In genomic region chr2:168718622-168719021, GRCh38 we compare ENCODE assay signal across 25 cellular contexts.
"Had no signal": no experiment of that assay in that cellular context is flagged by ENCODE, and none has a peak within 500 bp of the region (broad histone marks: within the 10 kb centered on the region; RNA-seq: fewer than 3 reads in every experiment).

No MANE protein-coding gene starts in this region.

- H3K27me3 Mint-ChIP-seq: naive B cell, progenitor cell of endocrine pancreas had no signal

- H3K27ac Mint-ChIP-seq: endodermal cell; nephron; progenitor cell of endocrine pancreas; stimulated activated effector memory CD8-positive, alpha-beta T cell treated with anti-CD3 and anti-CD28 coated beads, Interleukin-12 subunit alpha, Interleukin-12 subunit beta, amount 100 ng/mL, for 72 hours had no signal

- H3K9me3 Mint-ChIP-seq: endodermal cell; immature natural killer cell; naive B cell; nephron; stimulated activated effector memory CD8-positive, alpha-beta T cell treated with anti-CD3 and anti-CD28 coated beads, Interleukin-12 subunit alpha, Interleukin-12 subunit beta, amount 100 ng/mL, for 72 hours had no signal

- H3K27ac ChIP-seq: coronary artery, esophagus muscularis mucosa, pancreas, suprapubic skin, thyroid gland, upper lobe of right lung, vagina had no signal

- H3K4me1 Mint-ChIP-seq: endodermal cell had no signal

- H3K27me3 ChIP-seq: esophagus muscularis mucosa, pancreas, suprapubic skin, thyroid gland, upper lobe of right lung, vagina had no signal

- ATAC-seq: left colon, left ventricle myocardium superior, pancreas, right cardiac atrium, upper lobe of right lung had no signal

- DNase-seq: effector CD4-positive, alpha-beta T cell; endodermal cell; immature natural killer cell; kidney; left colon; left ventricle myocardium superior; mesendoderm; naive B cell; occipital lobe; pancreas; right cardiac atrium; stimulated activated CD4-positive, alpha-beta T cell treated with anti-CD3 and anti-CD28 coated beads, Interleukin-4, amount 100 ng/mL, for 1 hour; stimulated activated CD8-positive, alpha-beta memory T cell treated with anti-CD3 and anti-CD28 coated beads, Interleukin-4, amount 100 ng/mL, for 48 hours; stimulated activated naive CD8-positive, alpha-beta T cell treated with anti-CD3 and anti-CD28 coated beads, Interleukin-15, Interleukin-2, amounts not matched to agents 100 U/mL and 50 U/mL, for 24 hours; thyroid gland; upper lobe of right lung had no signal

- H3K36me3 Mint-ChIP-seq: stimulated activated effector memory CD8-positive, alpha-beta T cell treated with anti-CD3 and anti-CD28 coated beads, Interleukin-12 subunit alpha, Interleukin-12 subunit beta, amount 100 ng/mL, for 72 hours had no signal

- H3K4me1 ChIP-seq: pancreas, suprapubic skin, thyroid gland, upper lobe of right lung, vagina had no signal

- H3K4me3 Mint-ChIP-seq: endodermal cell; naive B cell; nephron; stimulated activated effector memory CD8-positive, alpha-beta T cell treated with anti-CD3 and anti-CD28 coated beads, Interleukin-12 subunit alpha, Interleukin-12 subunit beta, amount 100 ng/mL, for 72 hours had no signal

- H3K36me3 ChIP-seq: pancreas, suprapubic skin, upper lobe of right lung, vagina had no signal

- H3K9me3 ChIP-seq: esophagus muscularis mucosa, pancreas, suprapubic skin, thyroid gland, upper lobe of right lung, vagina had no signal

- H3K4me3 ChIP-seq: coronary artery, esophagus muscularis mucosa, lung, pancreas, suprapubic skin, thyroid gland, upper lobe of right lung, vagina had no signal

- FAIRE-seq: endothelial cell of umbilical vein, kidney, pancreas had no signal
